In the genomic region with DNA sequence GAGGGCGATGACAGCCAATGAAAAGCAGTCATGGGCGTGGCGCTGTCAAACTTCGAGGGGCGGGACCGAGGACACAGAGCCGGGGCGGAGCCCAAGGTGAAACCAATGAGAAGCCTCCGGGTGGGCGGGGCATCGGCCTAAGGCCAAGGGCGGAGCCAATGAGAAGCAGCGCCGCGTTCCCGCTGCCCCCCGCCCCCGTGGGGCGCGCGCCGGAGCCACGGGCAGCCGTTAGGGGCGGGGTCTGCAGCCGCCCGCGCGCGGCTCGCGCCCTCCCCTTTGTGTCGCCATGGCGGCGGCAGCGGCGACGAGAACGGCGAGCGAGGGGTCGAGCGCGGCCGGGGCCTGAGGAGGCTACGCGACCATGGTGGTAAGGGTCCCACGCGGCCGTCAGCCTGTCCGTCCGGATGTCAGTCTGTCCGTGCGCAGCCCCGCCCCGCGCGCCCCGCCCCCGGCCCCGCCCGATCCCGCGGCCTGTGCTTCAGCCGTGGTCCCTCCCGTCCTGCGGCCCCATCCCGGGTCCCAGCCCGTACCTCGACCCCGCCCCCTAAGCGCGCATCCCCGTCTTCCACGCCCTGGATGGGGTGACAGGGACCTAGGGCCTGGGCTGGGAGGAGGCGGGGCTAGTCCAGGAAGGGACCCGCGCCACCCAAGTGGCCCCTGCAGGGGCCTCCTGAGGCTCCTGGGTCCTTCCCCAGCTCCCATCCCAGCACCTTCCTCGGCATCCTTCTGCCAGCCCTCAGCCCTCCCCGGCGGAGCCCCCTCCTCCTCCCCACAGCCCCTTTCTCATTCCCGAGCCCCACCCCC, we compare ENCODE assay signal across 8 cellular contexts. TPM values are rescaled to one million over a fixed set of nuclear protein-coding genes. Genes with fewer than 3 reads are reported as not detected.
DNase-seq lines count a peak whose midpoint lies in the region; ATAC-seq and TF ChIP-seq lines count a peak whose summit lies in the region.

Gene ARHGAP33, plus strand, starts transcription at position 267 of the 804 bp plus-strand sequence. Its CDS starts 95 bp downstream, at position 362.

- H3K27ac ChIP-seq in adrenal gland (peak within 1 kb of the TSS in 1 of 5 donors; percentile 58), heart right ventricle (peak within 1 kb of the TSS in 7 of 10 donors; percentile 17 to 75 (median 58)), upper lobe of left lung (peak within 1 kb of the TSS in 2 of 4 donors; percentile 55 to 78)

- H3K36me3 ChIP-seq in adrenal gland (replicated peaks in 1 of 2) (peaks cover 0 to 6% of the 10 kb centered on the region in 2 donors), heart right ventricle (peaks cover 0 to 30% (median 0%) of the 10 kb centered on the region in 9 donors), upper lobe of left lung (peaks cover 0 to 13% (median 8%) of the 10 kb centered on the region in 4 donors)

- TF ChIP-seq POLR2A in GM15510 (IDR thresholded peaks at IDR 0.05; ENCODE audit: borderline replicate concordance, extremely low read depth, insufficient read length) (peak; percentile 51), adrenal gland (IDR thresholded peaks at IDR 0.05) (no peak), upper lobe of left lung (IDR thresholded peaks at IDR 0.05) (no peak)

- ATAC-seq in HG02884 (IDR thresholded peaks at IDR 0.05; ENCODE audit: unreplicated experiment) (peak; percentile 88), heart right ventricle (peak; percentile 97 to 100 (median 99)), upper lobe of left lung (ENCODE audit: low FRiP score in 2 of 2) (peak; percentile 98 to 99)

- H3K4me3 ChIP-seq in adrenal gland (peak within 1 kb of the TSS in 2 of 4 donors; percentile 87 to 99), heart right ventricle (peak within 1 kb of the TSS; percentile 61 to 98 (median 85)), upper lobe of left lung (peak within 1 kb of the TSS; percentile 95 to 99 (median 96))

- TF ChIP-seq CTCF in adrenal gland (IDR thresholded peaks at IDR 0.05): no peak
- TF ChIP-seq CTCF in heart right ventricle (IDR thresholded peaks at IDR 0.05): no peak
- no peak for TF ChIP-seq CTCF in upper lobe of left lung (IDR thresholded peaks at IDR 0.05)

- H3K27me3 ChIP-seq in adrenal gland (no peaks in the 10 kb centered on the region), heart right ventricle (no peaks in the 10 kb centered on the region), upper lobe of left lung (no peaks in the 10 kb centered on the region)

- DNase-seq in NCI-H146 treated with DMSO at 0.1 percent for 48 hours (lab: John Stamatoyannopoulos, UW; ENCODE audit: unreplicated experiment) (peak; percentile 97), T-helper 1 cell (peak; percentile 96 to 99 (median 97)), adrenal gland (peak; percentile 98 to 100 (median 99)), heart right ventricle (peak; percentile 99), posterior cingulate gyrus (peak; percentile 98 to 100 (median 100)), upper lobe of left lung (peak; percentile 99)

- H3K4me1 ChIP-seq in adrenal gland (replicated peaks in 1 of 2) (peaks cover 0 to 5% of the 10 kb centered on the region in 2 donors), heart right ventricle (peaks cover 0 to 18% (median 7%) of the 10 kb centered on the region in 9 donors), upper lobe of left lung (peaks cover 10 to 20% (median 14%) of the 10 kb centered on the region in 4 donors)

- TF ChIP-seq EP300 in upper lobe of left lung (IDR thresholded peaks at IDR 0.05): no peak

- WGBS in adrenal gland, 4 donors: 0 to 1% (median 0%) methylated on average over 9 to 81 of the region's 82 CpGs
- WGBS in heart right ventricle, 2 donors: 0 to 1% methylated on average over 74 to 82 of the region's 82 CpGs
- 1 to 2% methylated on average over 35 to 43 of the region's 82 CpGs for whole genome bisulfite sequencing in upper lobe of left lung, 2 donors

- intact Hi-C loops in adrenal gland (cut with DNase I): no loop called here
- intact Hi-C loops in heart right ventricle (cut with DNase I): loop anchor here in 2 of 10 donors (10.0 kb wide), 1 partner anchor 159 kb away; the partner anchor contains the start of gene LRFN3 (in 2 of the 2)
- intact Hi-C loops in posterior cingulate gyrus (cut with DNase I): loop anchor here (1.0 to 10.0 kb wide), 3 partner anchors 17 to 159 kb away; partner anchors contain the start of genes APLP1, LRFN3 and PROSER3

- no peaks in the 10 kb centered on the region for H3K9me3 ChIP-seq in adrenal gland (replicated peaks in 1 of 3)
- no peaks in the 10 kb centered on the region for H3K9me3 ChIP-seq in heart right ventricle
- H3K9me3 ChIP-seq in upper lobe of left lung: no peaks in the 10 kb centered on the region

RNA-seq across cellular contexts. Expression of gene ARHGAP33, which starts in this region (rescaled TPM):
- total RNA-seq in adrenal gland: 10 to 100 TPM in 3 of 8 donors, 1 to 10 TPM in 4, under 1 TPM in 1; 0.54 to 30.9 (median 5.5) TPM
- 10 to 100 TPM in 2 of 3 donors, 1 to 10 TPM in 1; 1.2 to 90.3 (median 27.9) TPM for polyA plus RNA-seq in adrenal gland
- 1 to 10 TPM; 1.3 to 9.5 (median 5.6) TPM for total RNA-seq in heart right ventricle
- 10 to 100 TPM in 1 of 2 donors, 1 to 10 TPM in 1; 2.2 to 10.1 TPM for polyA plus RNA-seq in heart right ventricle
- 100 to 1,000 TPM in 1 of 6 donors, 10 to 100 TPM in 3, 1 to 10 TPM in 2; 5.9 to 109 (median 14.5) TPM for total RNA-seq in upper lobe of left lung
